17 cellular contexts compared by ENCODE assay signal in the genomic region with DNA sequence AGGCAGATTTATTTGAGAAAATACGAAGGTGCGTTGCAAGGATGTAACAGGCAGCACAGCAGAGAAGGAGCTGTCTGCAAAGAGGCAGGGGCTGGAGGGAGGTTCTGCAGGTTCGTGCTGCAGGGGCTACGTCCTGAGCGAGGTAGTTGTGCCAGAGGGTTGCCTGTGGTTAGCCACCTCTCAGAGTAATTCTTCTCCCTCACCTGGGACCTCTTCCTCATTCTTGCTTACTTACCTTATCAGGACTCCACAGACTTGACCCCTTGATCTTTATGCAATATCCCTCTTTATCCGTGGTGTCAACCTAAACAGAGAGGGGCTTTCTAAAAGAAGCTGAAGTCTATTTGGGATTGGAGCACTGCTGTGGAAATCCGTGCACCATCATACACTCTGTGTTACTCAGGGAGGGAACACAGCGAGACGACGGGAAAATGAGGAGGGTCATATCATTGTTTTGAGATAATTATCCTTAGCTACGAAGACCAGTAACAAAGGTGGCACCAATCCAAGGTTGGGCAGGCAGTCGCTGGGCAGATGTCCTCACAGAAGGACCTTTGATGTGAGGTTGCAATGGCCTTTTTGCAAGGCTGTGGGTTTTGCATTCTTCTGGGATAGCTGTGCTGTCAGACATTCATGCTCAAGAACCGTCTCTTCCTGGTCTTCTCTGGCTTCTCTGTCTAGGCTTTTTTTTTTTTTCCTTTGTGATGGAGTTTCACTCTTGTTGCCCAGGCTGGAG.
DNase-seq lines count a peak whose midpoint lies in the region; ATAC-seq, FAIRE-seq and TF ChIP-seq lines count a peak whose summit lies in the region.
"Had no signal": no experiment of that assay in that cellular context is flagged by ENCODE, and none has a peak within 500 bp of the region (broad histone marks: within the 10 kb centered on the region; RNA-seq: fewer than 3 reads in every experiment).

No MANE protein-coding gene starts in this region.

- no TSS peak for BruUV-seq in Calu3 (replicated peaks; lab: Mats Ljungman, UMichigan)
- BruUV-seq in K562 (replicated peaks; lab: Mats Ljungman, UMichigan) = no TSS peak

- no peak overlapping the region for H2AFZ ChIP-seq in K562 (ENCODE audit: low read depth, low read length)

- WGBS in K562 (ENCODE audit: insufficient coverage, low coverage, missing lambda C conversion rate) = under 1% methylated on average over 13 of the region's 13 CpGs

- CTCF ChIA-PET in Calu3 (lab: Charles Lee) (no interaction called here), K562 (lab: Yijun Ruan, JAX; ENCODE audit: low intra/inter-chr PET ratio) (no interaction called here)

- no peaks in the 10 kb centered on the region for H3K9me1 ChIP-seq in K562 (ENCODE audit: control insufficient read depth, insufficient read depth, low read length)

- H3K27ac ChIP-seq in K562 (ENCODE audit: extremely low read depth, low read depth, low read length) = no peak overlapping the region
- H3K27ac ChIP-seq in lower lobe of right lung = no peak overlapping the region
- H3K27ac ChIP-seq: RWPE1, SJCRH30 had no signal

- TF ChIP-seq RAD21 in K562 (CRISPR knock-in tag; conservative IDR thresholded peaks at IDR 0.05 in 1 of 2, IDR thresholded peaks at IDR 0.05 in 1 of 2) = no peak

- TF ChIP-seq POLR2A in K562 (conservative IDR thresholded peaks at IDR 0.05) = no peak

- TF ChIP-seq EP300 in K562 (IDR thresholded peaks at IDR 0.05; ENCODE audit: low read length) = no peak

- H3K4me1 Mint-ChIP-seq in Calu3 (ENCODE audit: low read depth, unreplicated experiment) = peaks cover 19% of the 10 kb centered on the region

- no peaks in the 10 kb centered on the region; the same call in none of the 2 replicates for H4K20me1 ChIP-seq in K562 (replicated peaks; ENCODE audit: control insufficient read depth, insufficient read depth, low read length)

- POLR2A ChIA-PET in K562 (lab: Yijun Ruan, JAX) = interaction anchor here (0.7 to 0.8 kb wide), 2 partner anchors 9 to 56 kb away, joined by 3 read pairs; no protein-coding TSS in a partner anchor

- FAIRE-seq in K562 (lab: Jason Lieb, UNC) = no peak

- in situ Hi-C loops in K562 (cut with MboI) = no loop called here

- H3K36me3 ChIP-seq in K562 (ENCODE audit: control insufficient read depth, insufficient read depth, low read length) = no peaks in the 10 kb centered on the region
- no peaks in the 10 kb centered on the region for H3K36me3 ChIP-seq in lower lobe of right lung
- H3K36me3 ChIP-seq: SJCRH30 had no signal

- peaks cover 31 to 57% of the 10 kb centered on the region in 2 experiments; a peak in 4 of 5 replicates for H3K27me3 ChIP-seq in K562 (ENCODE audit: control insufficient read depth in 2 of 2, insufficient read depth in 2 of 2, low read length in 2 of 2)
- H3K27me3 ChIP-seq in lower lobe of right lung (ENCODE audit: low read depth) = peaks cover 4% of the 10 kb centered on the region

- DNase-seq in Calu3 = peak; percentile 5
- peak; percentile 13 for DNase-seq in NCI-H69 (lab: John Stamatoyannopoulos, UW)
- DNase-seq in K562 (ENCODE audit: extremely low read depth in 1 of 4, low spot score in 3 of 4) = peak in 2 of 4 experiments; percentile 20 to 37
- peak; percentile 28 for DNase-seq in mesenteric fat pad (ENCODE audit: low spot score)
- DNase-seq in cerebellar nuclear complex (lab: John Stamatoyannopoulos, UW) = no peak
- no peak for DNase-seq in lower lobe of right lung
- DNase-seq in activated naive CD4-positive, alpha-beta T cell (lab: John Stamatoyannopoulos, UW) = no peak
- DNase-seq in 8988T = no peak
- DNase-seq: AML-193, DMS53, MV-4-11, NCI-H1436 treated with DMSO at 0.1 percent for 48 hours, SJCRH30 had no signal

- H3K4me3 Mint-ChIP-seq in Calu3 (ENCODE audit: low read depth, unreplicated experiment) = no peak overlapping the region
- H3K4me3 Mint-ChIP-seq: IgD-negative memory B cell had no signal

- H3K36me3 Mint-ChIP-seq in Calu3 (ENCODE audit: insufficient read depth, unreplicated experiment) = no peaks in the 10 kb centered on the region
- H3K36me3 Mint-ChIP-seq: IgD-negative memory B cell had no signal

- intact Hi-C loops in Calu3 (cut with micrococcal nuclease; ENCODE audit: unreplicated experiment) (loop anchor here (10.0 kb wide), 1 partner anchor 72 kb away; no protein-coding TSS in a partner anchor), K562 (cut with micrococcal nuclease) (no loop called here), lower lobe of right lung (cut with DNase I) (no loop called here)

- ATAC-seq in K562 = peak; percentile 45
- ATAC-seq in lower lobe of right lung = no peak
- ATAC-seq: HCT116 had no signal

- no peak for TF ChIP-seq CTCF in Calu3 (IDR thresholded peaks at IDR 0.05; ENCODE audit: unreplicated experiment)
- no peak for TF ChIP-seq CTCF in K562 (IDR thresholded peaks at IDR 0.05 in 2 of 3, conservative IDR thresholded peaks at IDR 0.05 in 1 of 3; ENCODE audit: insufficient read depth in 2 of 3, low read depth in 1 of 3, low read length in 3 of 3)
- TF ChIP-seq CTCF in lower lobe of right lung (IDR thresholded peaks at IDR 0.05) = no peak

- no peaks in the 10 kb centered on the region; a peak in 2 of 5 replicates for H3K4me1 ChIP-seq in K562 (replicated peaks in 1 of 2; ENCODE audit: control insufficient read depth in 2 of 2, insufficient read depth in 2 of 2, low read length in 2 of 2)
- H3K4me1 ChIP-seq in lower lobe of right lung = no peaks in the 10 kb centered on the region
- H3K4me1 ChIP-seq: SJCRH30 had no signal

- no peaks in the 10 kb centered on the region for H3K27me3 Mint-ChIP-seq in Calu3 (ENCODE audit: unreplicated experiment)

- H3K4me3 ChIP-seq in K562 (no peak overlapping the region), lower lobe of right lung (no peak overlapping the region)
- H3K4me3 ChIP-seq: SJCRH30 had no signal

- no peak overlapping the region for H3K9ac ChIP-seq in K562 (ENCODE audit: insufficient read depth in 1 of 2, low read depth in 2 of 2, low read length in 2 of 2)

- no peaks in the 10 kb centered on the region for H3K79me2 ChIP-seq in K562 (ENCODE audit: control insufficient read depth, insufficient read depth, low read length)

- H3K9me3 ChIP-seq in K562 (replicated peaks; ENCODE audit: control insufficient read depth, insufficient read depth, low read depth, low read length) (no peaks in the 10 kb centered on the region), lower lobe of right lung (no peaks in the 10 kb centered on the region)
- H3K9me3 ChIP-seq: Caco-2, SJCRH30 had no signal

- no peaks in the 10 kb centered on the region for H3K9me3 Mint-ChIP-seq in Calu3 (ENCODE audit: low read depth, unreplicated experiment)

- H3K27ac Mint-ChIP-seq in Calu3 (ENCODE audit: unreplicated experiment) = no peak overlapping the region

- no peak overlapping the region for H3K4me2 ChIP-seq in K562 (ENCODE audit: insufficient read depth, low read length)

TF ChIP-seq in K562, 482 proteins besides CTCF, POLR2A, EP300 and RAD21 (continues in another document):
- TF ChIP-seq NELFE (IDR thresholded peaks at IDR 0.05; ENCODE audit: insufficient read depth, insufficient read length) (no peak), CBFA2T2 (conservative IDR thresholded peaks at IDR 0.05) (peak; percentile 46), CBFA2T3 (IDR thresholded peaks at IDR 0.05) (peak; percentile 63), YBX1 (IDR thresholded peaks at IDR 0.05) (no peak), TEAD4 (IDR thresholded peaks at IDR 0.05; ENCODE audit: low read length) (peak; percentile 58), TEAD4 (CRISPR knock-in tag; IDR thresholded peaks at IDR 0.05; ENCODE audit: borderline replicate concordance) (no peak), TAL1 (IDR thresholded peaks at IDR 0.05) (peak; percentile 57), HCFC1 (IDR thresholded peaks at IDR 0.05; ENCODE audit: low read depth, low read length) (no peak), ESRRA (IDR thresholded peaks at IDR 0.05; ENCODE audit: borderline replicate concordance, low read depth) (peak; percentile 13; the same call in 1 of the 2 replicates), CEBPB (tag; IDR thresholded peaks at IDR 0.05) (peak; percentile 47), SETDB1 (IDR thresholded peaks at IDR 0.05; ENCODE audit: low read length) (no peak), SAFB (IDR thresholded peaks at IDR 0.05; ENCODE audit: borderline replicate concordance, low read depth, low read length) (no peak), ARID1B (IDR thresholded peaks at IDR 0.05) (peak; percentile 68), CTBP1 (IDR thresholded peaks at IDR 0.05; ENCODE audit: borderline replicate concordance) (peak; percentile 45; the same call in 1 of the 2 replicates), TCF3 (CRISPR knock-in tag; IDR thresholded peaks at IDR 0.05) (peak; percentile 70), MEF2D (tag; conservative IDR thresholded peaks at IDR 0.05; ENCODE audit: low read depth) (no peak)
- TF ChIP-seq, protein P1, sequence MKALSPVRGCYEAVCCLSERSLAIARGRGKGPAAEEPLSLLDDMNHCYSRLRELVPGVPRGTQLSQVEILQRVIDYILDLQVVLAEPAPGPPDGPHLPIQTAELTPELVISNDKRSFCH (CRISPR knock-in tag; IDR thresholded peaks at IDR 0.05) = no peak
- TF ChIP-seq, protein P1 (tag; IDR thresholded peaks at IDR 0.05) = 0 out of 2 replicates have a peak, but pooled peaks have one; percentile 27
- TF ChIP-seq, protein P2, sequence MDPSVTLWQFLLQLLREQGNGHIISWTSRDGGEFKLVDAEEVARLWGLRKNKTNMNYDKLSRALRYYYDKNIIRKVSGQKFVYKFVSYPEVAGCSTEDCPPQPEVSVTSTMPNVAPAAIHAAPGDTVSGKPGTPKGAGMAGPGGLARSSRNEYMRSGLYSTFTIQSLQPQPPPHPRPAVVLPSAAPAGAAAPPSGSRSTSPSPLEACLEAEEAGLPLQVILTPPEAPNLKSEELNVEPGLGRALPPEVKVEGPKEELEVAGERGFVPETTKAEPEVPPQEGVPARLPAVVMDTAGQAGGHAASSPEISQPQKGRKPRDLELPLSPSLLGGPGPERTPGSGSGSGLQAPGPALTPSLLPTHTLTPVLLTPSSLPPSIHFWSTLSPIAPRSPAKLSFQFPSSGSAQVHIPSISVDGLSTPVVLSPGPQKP (CRISPR knock-in tag; IDR thresholded peaks at IDR 0.05) = no peak
- TF ChIP-seq, protein P3, sequence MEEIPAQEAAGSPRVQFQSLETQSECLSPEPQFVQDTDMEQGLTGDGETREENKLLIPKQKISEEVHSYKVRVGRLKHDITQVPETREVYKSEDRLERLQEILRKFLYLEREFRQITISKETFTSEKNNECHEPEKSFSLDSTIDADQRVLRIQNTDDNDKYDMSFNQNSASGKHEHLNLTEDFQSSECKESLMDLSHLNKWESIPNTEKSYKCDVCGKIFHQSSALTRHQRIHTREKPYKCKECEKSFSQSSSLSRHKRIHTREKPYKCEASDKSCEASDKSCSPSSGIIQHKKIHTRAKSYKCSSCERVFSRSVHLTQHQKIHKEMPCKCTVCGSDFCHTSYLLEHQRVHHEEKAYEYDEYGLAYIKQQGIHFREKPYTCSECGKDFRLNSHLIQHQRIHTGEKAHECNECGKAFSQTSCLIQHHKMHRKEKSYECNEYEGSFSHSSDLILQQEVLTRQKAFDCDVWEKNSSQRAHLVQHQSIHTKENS (CRISPR knock-in tag; IDR thresholded peaks at IDR 0.05) = no peak

Comparison
In these comparisons a context has a peak if more than half of its experiments do, and no peak if none do; other contexts are left out.
1. DNase-seq: peak in Calu3 (single experiment), NCI-H69 (single experiment) and mesenteric fat pad (single experiment); none in cerebellar nuclear complex (0 of 2), lower lobe of right lung (single experiment), activated naive CD4-positive, alpha-beta T cell (0 of 4) and 8988T (single experiment).